ENCODE assay signal across 12 cellular contexts in genomic region chr2:133200684-133201421, GRCh38.
DNase-seq lines count a peak whose midpoint lies in the region; FAIRE-seq and TF ChIP-seq lines count a peak whose summit lies in the region.
"Had no signal": no experiment of that assay in that cellular context is flagged by ENCODE, and none has a peak within 500 bp of the region (broad histone marks: within the 10 kb centered on the region; RNA-seq: fewer than 3 reads in every experiment).

No MANE protein-coding gene starts in this region.

- H3K9me3 ChIP-seq in skeletal muscle satellite cell (replicated peaks; ENCODE audit: low read length) = no peaks in the 10 kb centered on the region
- H3K9me3 ChIP-seq in thyroid gland = no peaks in the 10 kb centered on the region

- 87 to 90% methylated on average over 8 of the region's 8 CpGs for WGBS in thyroid gland, 2 donors

- DNase-seq in H54 (ENCODE audit: insufficient read length, low spot score) (peak; percentile 4), SW 1271 (lab: John Stamatoyannopoulos, UW) (peak; percentile 48 to 93), fibroblast of the aortic adventitia (ENCODE audit: low read depth) (peak; percentile 88), NCI-H510A (lab: John Stamatoyannopoulos, UW) (no peak), GF-D8 (lab: John Stamatoyannopoulos, UW) (no peak), CD1c-positive myeloid dendritic cell (ENCODE audit: extremely low spot score) (no peak), thyroid gland (no peak)
- DNase-seq: activated CD4-positive, alpha-beta T cell treated with anti-CD3 and anti-CD28 coated beads for 36 hours; KBM-7; NCI-H2171 treated with DMSO at 0.1 percent for 48 hours had no signal

- peak overlapping the region; percentile 51 for H3K9ac ChIP-seq in skeletal muscle satellite cell (ENCODE audit: low read depth, low read length)

- peak; percentile 97 for FAIRE-seq in H54 (lab: Jason Lieb, UNC)

- intact Hi-C loops in thyroid gland (cut with DNase I) = no loop called here

- TF ChIP-seq POLR2A in H54 (IDR thresholded peaks at IDR 0.05; ENCODE audit: low read depth, low read length) = no peak
- no peak for TF ChIP-seq POLR2A in thyroid gland (IDR thresholded peaks at IDR 0.05)

- no peak for TF ChIP-seq CTCF in fibroblast of the aortic adventitia (IDR thresholded peaks at IDR 0.05; ENCODE audit: insufficient read depth, low read length)
- no peak for TF ChIP-seq CTCF in thyroid gland (IDR thresholded peaks at IDR 0.05)

- H3K4me1 ChIP-seq in skeletal muscle satellite cell (ENCODE audit: control insufficient read depth, insufficient read depth, low read length) = peaks cover 15% of the 10 kb centered on the region
- H3K4me1 ChIP-seq in thyroid gland = no peaks in the 10 kb centered on the region

- H3K27me3 ChIP-seq in skeletal muscle satellite cell (ENCODE audit: control insufficient read depth, insufficient read depth, low read length) = no peaks in the 10 kb centered on the region
- H3K27me3 ChIP-seq in thyroid gland = no peaks in the 10 kb centered on the region

- no peak overlapping the region for H3K27ac ChIP-seq in thyroid gland

- H3K4me2 ChIP-seq in skeletal muscle satellite cell (ENCODE audit: low read length) = peak overlapping the region; percentile 55

- no peaks in the 10 kb centered on the region for H3K36me3 ChIP-seq in skeletal muscle satellite cell (ENCODE audit: insufficient read depth, low read length)
- no peaks in the 10 kb centered on the region for H3K36me3 ChIP-seq in thyroid gland

- H3K4me3 ChIP-seq in fibroblast of the aortic adventitia (ENCODE audit: low read depth, low read length) (no peak overlapping the region), skeletal muscle satellite cell (ENCODE audit: low read length) (no peak overlapping the region), thyroid gland (replicated peaks in 1 of 3) (no peak overlapping the region)
- H3K4me3 ChIP-seq: lung had no signal

Comparison
In these comparisons a context has a peak if more than half of its experiments do, and no peak if none do; other contexts are left out.
1. DNase-seq: peak in H54 (single experiment), SW 1271 (2 of 2) and fibroblast of the aortic adventitia (single experiment); none in NCI-H510A (single experiment), GF-D8 (single experiment), CD1c-positive myeloid dendritic cell (single experiment) and thyroid gland (0 of 2).